35 cellular contexts compared by ENCODE assay signal in the genomic region with DNA sequence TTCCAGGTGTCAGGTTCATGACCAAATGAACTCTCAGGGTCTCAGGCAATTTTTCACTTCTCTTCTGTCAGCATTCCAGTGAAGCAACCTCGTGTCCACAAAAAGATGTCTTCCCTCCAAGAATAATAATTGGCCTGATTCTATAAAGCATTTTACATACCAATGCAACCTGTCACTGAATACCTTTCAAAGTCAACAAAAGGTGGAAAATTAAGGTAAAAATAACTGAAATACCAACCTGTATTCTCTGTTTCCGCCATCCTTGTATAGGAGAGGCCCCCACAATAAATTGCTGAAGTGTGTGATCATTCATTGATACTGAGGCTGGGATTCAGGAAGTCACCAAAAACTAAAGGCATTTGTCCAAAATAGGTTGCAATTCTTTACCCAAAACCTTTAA.
"Had no signal": no experiment of that assay in that cellular context is flagged by ENCODE, and none has a peak within 500 bp of the region (broad histone marks: within the 10 kb centered on the region; RNA-seq: fewer than 3 reads in every experiment).

No MANE protein-coding gene starts in this region.

- H3K36me3 Mint-ChIP-seq: activated CD4-positive, alpha-beta memory T cell treated with anti-CD3 and anti-CD28 coated beads for 36 hours; activated naive CD4-positive, alpha-beta T cell treated with anti-CD3 and anti-CD28 coated beads, Interleukin-2, amount 50 U/mL, for 72 hours; activated naive CD8-positive, alpha-beta T cell treated with anti-CD3 and anti-CD28 coated beads for 36 hours had no signal

- DNase-seq: activated B cell treated with CpG ODN at 0.5 μM for 24 hours; activated CD4-positive, alpha-beta memory T cell treated with anti-CD3 and anti-CD28 coated beads for 36 hours; activated CD4-positive, alpha-beta T cell treated with anti-CD3 and anti-CD28 coated beads for 4 hours; activated CD4-positive, alpha-beta T cell treated with anti-CD3 and anti-CD28 coated beads, Interleukin-2, amount 50 U/mL, for 1 hour; activated CD4-positive, alpha-beta T cell treated with anti-CD3 and anti-CD28 coated beads, Interleukin-2, amount 50 U/mL, for 4 hours; activated CD4-positive, CD25-positive, alpha-beta regulatory T cell treated with anti-CD3 and anti-CD28 coated beads, Interleukin-2, amount 50 U/mL, for 72 hours; activated CD8-positive, alpha-beta memory T cell treated with anti-CD3 and anti-CD28 coated beads, Interleukin-2, amount 50 U/mL, for 4 hours; activated CD8-positive, alpha-beta T cell treated with anti-CD3 and anti-CD28 coated beads for 36 hours; activated effector memory CD4-positive, alpha-beta T cell treated with anti-CD3 and anti-CD28 coated beads, Interleukin-2, amount 50 U/mL, for 16 hours; activated gamma-delta T cell treated with Interleukin-2 at 50 U/mL for 16 hours; activated naive CD4-positive, alpha-beta T cell; activated naive CD4-positive, alpha-beta T cell treated with anti-CD3 and anti-CD28 coated beads for 36 hours; activated naive CD4-positive, alpha-beta T cell treated with anti-CD3 and anti-CD28 coated beads, Interleukin-2, amount 50 U/mL, for 16 hours; activated naive CD8-positive, alpha-beta T cell treated with anti-CD3 and anti-CD28 coated beads for 36 hours; activated T-cell treated with anti-CD3 and anti-CD28 coated beads for 4 hours; activated T-cell treated with anti-CD3 and anti-CD28 coated beads, Interleukin-2, amount 50 U/mL, for 1 hour; activated T-cell treated with anti-CD3 and anti-CD28 coated beads, Interleukin-2, amount 50 U/mL, for 4 hours; activated T-cell treated with anti-CD3 and anti-CD28 coated beads, Interleukin-2, amount 50 U/mL, for 72 hours; adrenal gland; amniotic stem cell; aorta; body of pancreas; brain microvascular endothelial cell; central memory CD4-positive, alpha-beta T cell; T-helper 1 cell; T-helper 2 cell; T-helper 9 cell had no signal

- ATAC-seq: activated CD8-positive, alpha-beta T cell treated with anti-CD3 and anti-CD28 coated beads for 36 hours; activated naive CD4-positive, alpha-beta T cell treated with anti-CD3 and anti-CD28 coated beads, Interleukin-2, amount 50 U/mL, for 72 hours; activated T-cell treated with anti-CD3 and anti-CD28 coated beads, Interleukin-2, amount 50 U/mL, for 4 hours; activated T-cell treated with anti-CD3 and anti-CD28 coated beads, Interleukin-2, amount 50 U/mL, for 72 hours; activated T-helper 17 cell treated with anti-CD3 and anti-CD28 coated beads, Interleukin-2, amount 50 U/mL, for 72 hours; body of pancreas had no signal

- H3K4me3 Mint-ChIP-seq: activated B cell treated with CpG ODN at 0.5 μM for 24 hours; activated CD4-positive, alpha-beta memory T cell treated with anti-CD3 and anti-CD28 coated beads for 36 hours; activated CD4-positive, alpha-beta T cell treated with anti-CD3 and anti-CD28 coated beads, Interleukin-2, amount 10 ng/mL, durations not matched to agents 24 days and 14 days; activated CD8-positive, alpha-beta T cell treated with anti-CD3 and anti-CD28 coated beads for 36 hours; activated naive CD4-positive, alpha-beta T cell treated with anti-CD3 and anti-CD28 coated beads for 36 hours; activated naive CD8-positive, alpha-beta T cell treated with anti-CD3 and anti-CD28 coated beads for 36 hours; activated T-cell treated with anti-CD3 and anti-CD28 coated beads, Interleukin-2, amount 50 U/mL, for 4 hours; activated T-cell treated with anti-CD3 and anti-CD28 coated beads, Interleukin-2, amount 50 U/mL, for 72 hours; activated T-helper 1 cell treated with anti-CD3 and anti-CD28 coated beads, Interleukin-12 subunit alpha, Interleukin-12 subunit beta, Interleukin-2, Interleukin-4 antibody, amounts not matched to agents 30 ng/mL and 10 ng/mL and 1 ng/mL, durations not matched to agents 14 hours and 24 hours and 36 hours; activated T-helper 17 cell treated with anti-CD3 and anti-CD28 coated beads, Interleukin-2, amount 50 U/mL, for 72 hours; T-helper 1 cell treated with Interleukin-12 subunit alpha and Interleukin-12 subunit beta and Interleukin-4 antibody, amounts not matched to agents 30 μg/mL and 1 μg/mL, for 36 hours; T-helper 2 cell treated with Interferon-gamma antibody and Interleukin-4, amounts not matched to agents 5 μg/mL and 100 μg/mL, for 36 hours had no signal

- H3K4me1 Mint-ChIP-seq: activated B cell treated with CpG ODN at 0.5 μM for 24 hours; activated CD4-positive, alpha-beta T cell treated with anti-CD3 and anti-CD28 coated beads, Interleukin-2, amount 10 ng/mL, durations not matched to agents 24 days and 14 days; activated naive CD8-positive, alpha-beta T cell treated with anti-CD3 and anti-CD28 coated beads for 36 hours; activated T-helper 17 cell treated with anti-CD3 and anti-CD28 coated beads, Interleukin-2, amount 50 U/mL, for 72 hours had no signal

- H3K9me3 Mint-ChIP-seq: activated B cell treated with CpG ODN at 0.5 μM for 24 hours; activated CD4-positive, alpha-beta memory T cell treated with anti-CD3 and anti-CD28 coated beads for 36 hours; activated CD4-positive, alpha-beta T cell treated with anti-CD3 and anti-CD28 coated beads, Interleukin-2, amount 10 ng/mL, durations not matched to agents 24 days and 14 days; activated CD8-positive, alpha-beta T cell treated with anti-CD3 and anti-CD28 coated beads for 36 hours; activated naive CD4-positive, alpha-beta T cell treated with anti-CD3 and anti-CD28 coated beads for 36 hours; activated naive CD4-positive, alpha-beta T cell treated with anti-CD3 and anti-CD28 coated beads, Interleukin-2, amount 50 U/mL, for 72 hours; activated naive CD8-positive, alpha-beta T cell treated with anti-CD3 and anti-CD28 coated beads for 36 hours; activated T-cell treated with anti-CD3 and anti-CD28 coated beads, Interleukin-2, amount 50 U/mL, for 4 hours; activated T-cell treated with anti-CD3 and anti-CD28 coated beads, Interleukin-2, amount 50 U/mL, for 72 hours; activated T-helper 1 cell treated with anti-CD3 and anti-CD28 coated beads, Interleukin-12 subunit alpha, Interleukin-12 subunit beta, Interleukin-2, Interleukin-4 antibody, amounts not matched to agents 30 ng/mL and 10 ng/mL and 1 ng/mL, durations not matched to agents 14 hours and 24 hours and 36 hours; activated T-helper 17 cell treated with anti-CD3 and anti-CD28 coated beads, Interleukin-2, amount 50 U/mL, for 72 hours; T-helper 1 cell treated with Interleukin-12 subunit alpha and Interleukin-12 subunit beta and Interleukin-4 antibody, amounts not matched to agents 30 μg/mL and 1 μg/mL, for 36 hours; T-helper 2 cell treated with Interferon-gamma antibody and Interleukin-4, amounts not matched to agents 5 μg/mL and 100 μg/mL, for 36 hours had no signal

- H3K27ac Mint-ChIP-seq: activated B cell treated with CpG ODN at 0.5 μM for 24 hours; activated CD4-positive, alpha-beta memory T cell treated with anti-CD3 and anti-CD28 coated beads for 36 hours; activated CD4-positive, alpha-beta T cell treated with anti-CD3 and anti-CD28 coated beads, Interleukin-2, amount 10 ng/mL, durations not matched to agents 24 days and 14 days; activated CD8-positive, alpha-beta T cell treated with anti-CD3 and anti-CD28 coated beads for 36 hours; activated naive CD4-positive, alpha-beta T cell treated with anti-CD3 and anti-CD28 coated beads for 36 hours; activated naive CD4-positive, alpha-beta T cell treated with anti-CD3 and anti-CD28 coated beads, Interleukin-2, amount 50 U/mL, for 72 hours; activated naive CD8-positive, alpha-beta T cell treated with anti-CD3 and anti-CD28 coated beads for 36 hours; activated T-cell treated with anti-CD3 and anti-CD28 coated beads, Interleukin-2, amount 50 U/mL, for 72 hours; activated T-helper 1 cell treated with anti-CD3 and anti-CD28 coated beads, Interleukin-12 subunit alpha, Interleukin-12 subunit beta, Interleukin-2, Interleukin-4 antibody, amounts not matched to agents 30 ng/mL and 10 ng/mL and 1 ng/mL, durations not matched to agents 14 hours and 24 hours and 36 hours; activated T-helper 17 cell treated with anti-CD3 and anti-CD28 coated beads, Interleukin-2, amount 50 U/mL, for 72 hours; T-helper 1 cell treated with Interleukin-12 subunit alpha and Interleukin-12 subunit beta and Interleukin-4 antibody, amounts not matched to agents 30 μg/mL and 1 μg/mL, for 36 hours; T-helper 2 cell treated with Interferon-gamma antibody and Interleukin-4, amounts not matched to agents 5 μg/mL and 100 μg/mL, for 36 hours had no signal

- H3K9me3 ChIP-seq: adrenal gland, body of pancreas, breast epithelium had no signal

- H3K27ac ChIP-seq: adrenal gland, body of pancreas, brain microvascular endothelial cell, breast epithelium, VCaP had no signal

- H3K4me3 ChIP-seq: adrenal gland, body of pancreas, breast epithelium had no signal

- H3K27me3 Mint-ChIP-seq: activated T-helper 17 cell treated with anti-CD3 and anti-CD28 coated beads, Interleukin-2, amount 50 U/mL, for 72 hours had no signal

- H3K36me3 ChIP-seq: adrenal gland, brain microvascular endothelial cell, breast epithelium had no signal

- H3K27me3 ChIP-seq: body of pancreas, brain microvascular endothelial cell, breast epithelium had no signal

- H3K4me1 ChIP-seq: adrenal gland, body of pancreas, breast epithelium had no signal
